9 cellular contexts compared by ENCODE assay signal in genomic region chr3:161914703-161915102, GRCh38.
DNase-seq lines count a peak whose midpoint lies in the region; ATAC-seq and TF ChIP-seq lines count a peak whose summit lies in the region.
"Had no signal": no experiment of that assay in that cellular context is flagged by ENCODE, and none has a peak within 500 bp of the region (broad histone marks: within the 10 kb centered on the region; RNA-seq: fewer than 3 reads in every experiment).

No MANE protein-coding gene starts in this region.

- no peaks in the 10 kb centered on the region for H3K36me3 ChIP-seq in SK-N-MC (ENCODE audit: insufficient read depth, low read length)
- H3K36me3 ChIP-seq in heart right ventricle, result no peaks in the 10 kb centered on the region
- H3K36me3 ChIP-seq in smooth muscle cell (ENCODE audit: low read depth), result no peaks in the 10 kb centered on the region
- H3K36me3 ChIP-seq: BLaER1 treated with 17β-estradiol and CSF1 and Interleukin-3, amounts not matched to agents 10 nM and 100 nM had no signal

- peak overlapping the region; percentile 38 for H2AFZ ChIP-seq in smooth muscle cell (ENCODE audit: low read depth)

- peak; percentile 14 to 71 (median 56) for TF ChIP-seq CTCF in heart right ventricle (IDR thresholded peaks at IDR 0.05)
- peak; percentile 46 for TF ChIP-seq CTCF in smooth muscle cell (IDR thresholded peaks at IDR 0.05; ENCODE audit: borderline replicate concordance, insufficient read depth, poor library complexity, severe bottlenecking)

- H3K4me2 ChIP-seq in smooth muscle cell, result peak overlapping the region; percentile 79
- H3K4me2 ChIP-seq: BLaER1 treated with 17β-estradiol and CSF1 and Interleukin-3, amounts not matched to agents 10 nM and 100 nM had no signal

- H3K4me1 ChIP-seq in heart right ventricle (peaks cover 0 to 8% (median 0%) of the 10 kb centered on the region in 9 donors), smooth muscle cell (ENCODE audit: low read depth) (peaks cover 10% of the 10 kb centered on the region)

- H3K9me3 ChIP-seq in SK-N-MC (ENCODE audit: low read depth, low read length) (peaks cover 2% of the 10 kb centered on the region; the same call in 1 of the 2 replicates), heart right ventricle (peaks cover 0 to 12% (median 0%) of the 10 kb centered on the region in 11 donors), smooth muscle cell (replicated peaks; ENCODE audit: low read depth) (no peaks in the 10 kb centered on the region)

- no peaks in the 10 kb centered on the region for H3K79me2 ChIP-seq in smooth muscle cell (ENCODE audit: low read depth)

- H4K20me1 ChIP-seq in smooth muscle cell (ENCODE audit: low read depth), result no peaks in the 10 kb centered on the region
- H4K20me1 ChIP-seq: BLaER1 treated with 17β-estradiol and CSF1 and Interleukin-3, amounts not matched to agents 10 nM and 100 nM had no signal

- DNase-seq in NCI-H2171 treated with DMSO at 0.1 percent for 48 hours (lab: John Stamatoyannopoulos, UW) (peak; percentile 14), NCI-H2171 (lab: John Stamatoyannopoulos, UW) (no peak), SK-N-MC (ENCODE audit: low read depth, low spot score) (peak; percentile 72), heart right ventricle (peak; percentile 10 to 15), smooth muscle cell (lab: John Stamatoyannopoulos, UW; ENCODE audit: unreplicated experiment) (peak; percentile 4), dedifferentiated amniotic fluid mesenchymal stem cell (ENCODE audit: extremely low spot score) (no peak)
- DNase-seq in effector memory CD8-positive, alpha-beta T cell, result no peak

- H3K36me3 Mint-ChIP-seq in effector memory CD8-positive, alpha-beta T cell (ENCODE audit: insufficient read depth), result no peaks in the 10 kb centered on the region

- peak overlapping the region; percentile 47 for H3K9ac ChIP-seq in SK-N-MC (ENCODE audit: insufficient read length)
- no peak overlapping the region for H3K9ac ChIP-seq in smooth muscle cell (ENCODE audit: low read depth)
- H3K9ac ChIP-seq: BLaER1 treated with 17β-estradiol and CSF1 and Interleukin-3, amounts not matched to agents 10 nM and 100 nM had no signal

- peaks cover 0 to 6% of the 10 kb centered on the region in 2 donors for H3K9me3 Mint-ChIP-seq in effector memory CD8-positive, alpha-beta T cell

- H3F3A ChIP-seq in smooth muscle cell (ENCODE audit: low read depth), result peaks cover 7% of the 10 kb centered on the region

- H3K27me3 ChIP-seq in heart right ventricle, result no peaks in the 10 kb centered on the region
- H3K27me3 ChIP-seq in smooth muscle cell (ENCODE audit: low read depth), result no peaks in the 10 kb centered on the region
- H3K27me3 ChIP-seq: BLaER1 treated with 17β-estradiol and CSF1 and Interleukin-3, amounts not matched to agents 10 nM and 100 nM had no signal

- no peak overlapping the region for H3K4me3 Mint-ChIP-seq in effector memory CD8-positive, alpha-beta T cell

- H3K4me1 Mint-ChIP-seq in effector memory CD8-positive, alpha-beta T cell (ENCODE audit: low read depth in 2 of 2), result no peaks in the 10 kb centered on the region

- intact Hi-C loops in heart right ventricle (cut with DNase I), result no loop called here

- no peaks in the 10 kb centered on the region for H3K27me3 Mint-ChIP-seq in effector memory CD8-positive, alpha-beta T cell

- WGBS in heart right ventricle, 2 donors, result 19% methylated on average over 8 of the region's 8 CpGs
- 18% methylated on average over 8 of the region's 8 CpGs for WGBS in smooth muscle cell (ENCODE audit: low lambda C conversion rate)

- H3K4me3 ChIP-seq in SK-N-MC, result peak overlapping the region; percentile 66
- H3K4me3 ChIP-seq in heart right ventricle, result peak overlapping the region in 1 of 10 donors; percentile 10
- peak overlapping the region; percentile 17 for H3K4me3 ChIP-seq in smooth muscle cell
- H3K4me3 ChIP-seq: BLaER1 treated with 17β-estradiol and CSF1 and Interleukin-3, amounts not matched to agents 10 nM and 100 nM had no signal

- no peak overlapping the region for H3K27ac Mint-ChIP-seq in effector memory CD8-positive, alpha-beta T cell

- H3K27ac ChIP-seq in SK-N-MC, result peak overlapping the region; percentile 80
- H3K27ac ChIP-seq in heart right ventricle, result no peak overlapping the region
- peak overlapping the region; percentile 67 for H3K27ac ChIP-seq in smooth muscle cell (ENCODE audit: low read depth)
- H3K27ac ChIP-seq: BLaER1 treated with 17β-estradiol and CSF1 and Interleukin-3, amounts not matched to agents 10 nM and 100 nM had no signal

- peak in 6 of 8 donors; percentile 58 to 86 (median 70) for ATAC-seq in heart right ventricle
- ATAC-seq in HG02884 (IDR thresholded peaks at IDR 0.05; ENCODE audit: unreplicated experiment), result no peak
- ATAC-seq in effector memory CD8-positive, alpha-beta T cell (replicated peaks), result no peak

Comparison
In these comparisons a context has a peak if more than half of its experiments do, and no peak if none do; other contexts are left out.
1. DNase-seq: peak in NCI-H2171 treated with DMSO at 0.1 percent for 48 hours (single experiment), SK-N-MC (single experiment), heart right ventricle (2 of 2) and smooth muscle cell (single experiment); none in NCI-H2171 (single experiment), dedifferentiated amniotic fluid mesenchymal stem cell (single experiment) and effector memory CD8-positive, alpha-beta T cell (0 of 3).
2. H3K27ac ChIP-seq: peak in SK-N-MC (single experiment) and smooth muscle cell (single experiment); none in heart right ventricle (0 of 10).
3. ATAC-seq: peak in heart right ventricle (6 of 8); none in HG02884 (single experiment) and effector memory CD8-positive, alpha-beta T cell (single experiment).